Comparison of ENCODE assay signal across 22 cellular contexts in the genomic region with DNA sequence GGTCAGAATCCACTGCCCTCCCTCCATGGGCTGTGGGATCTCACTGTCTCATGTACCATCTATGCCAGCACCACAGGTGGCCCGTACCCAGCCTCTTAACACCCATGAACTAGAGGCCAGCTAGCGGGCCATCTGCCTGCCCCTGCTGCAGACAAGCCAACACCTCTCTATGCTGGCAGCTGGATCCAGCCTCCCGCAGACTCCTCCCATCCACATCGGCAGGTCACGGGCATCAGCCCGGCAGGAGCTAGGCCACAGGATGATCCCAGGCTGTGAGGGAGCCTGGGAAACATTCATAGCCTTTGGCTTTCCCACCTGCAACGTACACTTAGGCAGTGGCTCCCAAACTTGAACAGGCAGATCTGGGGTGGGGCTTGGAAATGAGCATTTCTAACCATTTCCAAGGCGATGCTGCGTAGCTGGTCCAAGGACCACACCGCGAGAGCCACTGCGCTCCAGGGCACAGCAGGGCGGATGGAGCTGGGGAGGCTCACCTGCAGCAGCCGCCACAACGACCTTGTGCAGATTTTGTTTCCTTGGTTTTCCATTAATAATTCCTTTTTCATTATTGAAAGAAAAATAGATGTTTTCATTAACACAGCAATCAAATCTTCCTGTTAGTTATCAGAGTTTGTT.
"Had no signal": no experiment of that assay in that cellular context is flagged by ENCODE, and none has a peak within 500 bp of the region (broad histone marks: within the 10 kb centered on the region; RNA-seq: fewer than 3 reads in every experiment).

No MANE protein-coding gene starts in this region.

- DNase-seq: activated CD8-positive, alpha-beta memory T cell treated with anti-CD3 and anti-CD28 coated beads for 24 hours; activated CD8-positive, alpha-beta memory T cell treated with anti-CD3 and anti-CD28 coated beads, Interleukin-2, amount 50 U/mL, for 48 hours; activated naive CD4-positive, alpha-beta T cell treated with Interleukin-2 at 50 U/mL for 16 hours; activated naive CD8-positive, alpha-beta T cell treated with anti-CD3 and anti-CD28 coated beads for 36 hours; activated T-cell treated with anti-CD3 and anti-CD28 coated beads, Interleukin-2, amount 50 U/mL, for 4 hours; central memory CD4-positive, alpha-beta T cell; dermis blood vessel endothelial cell; effector memory CD8-positive, alpha-beta T cell; glutamatergic neuron; left ventricle myocardium inferior; naive thymus-derived CD8-positive, alpha-beta T cell; small intestine; stimulated activated CD4-positive, alpha-beta T cell treated with anti-CD3 and anti-CD28 coated beads, Interleukin-15, amount 100 ng/mL, for 24 hours; stimulated activated CD4-positive, alpha-beta T cell treated with anti-CD3 and anti-CD28 coated beads, Interleukin-2, amount 100 ng/mL, for 48 hours; stimulated activated naive CD4-positive, alpha-beta T cell treated with Interleukin-2 at 50 U/mL for 16 hours; T-helper 9 cell had no signal

- H3K4me1 ChIP-seq: esophagus muscularis mucosa, left ventricle myocardium inferior had no signal

- H3K4me2 ChIP-seq: hepatocyte had no signal

- H3K36me3 Mint-ChIP-seq: activated naive CD8-positive, alpha-beta T cell treated with anti-CD3 and anti-CD28 coated beads for 36 hours; mesothelial cell of epicardium; naive thymus-derived CD8-positive, alpha-beta T cell had no signal

- H3K9me3 ChIP-seq: esophagus muscularis mucosa, left ventricle myocardium inferior had no signal

- H3K27me3 ChIP-seq: esophagus muscularis mucosa, hepatocyte had no signal

- H2AFZ ChIP-seq: hepatocyte had no signal

- ATAC-seq: activated T-cell treated with anti-CD3 and anti-CD28 coated beads, Interleukin-2, amount 50 U/mL, for 4 hours; effector memory CD8-positive, alpha-beta T cell; naive thymus-derived CD8-positive, alpha-beta T cell; sciatic nerve had no signal

- H3K4me3 ChIP-seq: esophagus muscularis mucosa, hepatocyte, left ventricle myocardium inferior had no signal

- H3K27ac Mint-ChIP-seq: effector memory CD8-positive, alpha-beta T cell; mesothelial cell of epicardium; naive thymus-derived CD8-positive, alpha-beta T cell had no signal

- H3K27ac ChIP-seq: esophagus muscularis mucosa, hepatocyte, left ventricle myocardium inferior had no signal

- H3K9me3 Mint-ChIP-seq: activated naive CD8-positive, alpha-beta T cell treated with anti-CD3 and anti-CD28 coated beads for 36 hours; activated T-cell treated with anti-CD3 and anti-CD28 coated beads, Interleukin-2, amount 50 U/mL, for 4 hours; effector memory CD8-positive, alpha-beta T cell; mesothelial cell of epicardium; naive thymus-derived CD8-positive, alpha-beta T cell had no signal

- H3K4me3 Mint-ChIP-seq: activated naive CD8-positive, alpha-beta T cell treated with anti-CD3 and anti-CD28 coated beads for 36 hours; activated T-cell treated with anti-CD3 and anti-CD28 coated beads, Interleukin-2, amount 50 U/mL, for 4 hours; effector memory CD8-positive, alpha-beta T cell; mesothelial cell of epicardium; naive thymus-derived CD8-positive, alpha-beta T cell had no signal

- H3K79me2 ChIP-seq: hepatocyte had no signal

- H3K4me1 Mint-ChIP-seq: activated naive CD8-positive, alpha-beta T cell treated with anti-CD3 and anti-CD28 coated beads for 36 hours; naive thymus-derived CD8-positive, alpha-beta T cell had no signal

- H3K36me3 ChIP-seq: esophagus muscularis mucosa, left ventricle myocardium inferior had no signal

- FAIRE-seq: astrocyte, frontal cortex, small intestine had no signal
